ENCODE assay signal across 17 cellular contexts in genomic region chr2:42340045-42340937, GRCh38. TPM values are rescaled to one million over a fixed set of nuclear protein-coding genes. Genes with fewer than 3 reads are reported as not detected.
DNase-seq lines count a peak whose midpoint lies in the region; ATAC-seq and TF ChIP-seq lines count a peak whose summit lies in the region.
"Had no signal": no experiment of that assay in that cellular context is flagged by ENCODE, and none has a peak within 500 bp of the region (broad histone marks: within the 10 kb centered on the region; RNA-seq: fewer than 3 reads in every experiment).

No MANE protein-coding gene starts in this region.

- intact Hi-C loops in activated CD4-positive, alpha-beta T cell treated with anti-CD3 and anti-CD28 coated beads for 36 hours (cut with DNase I, micrococcal nuclease), result no loop called here
- intact Hi-C loops in mucosa of descending colon (cut with DNase I, micrococcal nuclease), result no loop called here

- POLR2A ChIA-PET in activated CD4-positive, alpha-beta T cell treated with anti-CD3 and anti-CD28 coated beads for 36 hours (lab: Charles Lee), result interaction anchor here (1.0 kb wide), 1 partner anchor 20 kb away, joined by 3 read pairs; no protein-coding TSS in a partner anchor
- POLR2A ChIA-PET in HEK293 (lab: Yijun Ruan, JAX), result no interaction called here

- H4K8ac ChIP-seq in neuronal stem cell (ENCODE audit: low read depth, low read length), result peak overlapping the region; percentile 67

- H3K79me1 ChIP-seq in neuronal stem cell (ENCODE audit: low read depth, low read length), result peaks cover 8% of the 10 kb centered on the region

- H2AK5ac ChIP-seq in neuronal stem cell (ENCODE audit: low read depth, low read length), result no peak overlapping the region

- H3K14ac ChIP-seq in neuronal stem cell (ENCODE audit: low read length), result no peak overlapping the region

- H3K36me3 ChIP-seq in HEK293 (ENCODE audit: control insufficient read depth in 2 of 2, insufficient read depth in 1 of 2, low read length in 2 of 2) (peaks cover 0 to 59% of the 10 kb centered on the region in 2 experiments; a peak in 2 of 3 replicates), neuronal stem cell (replicated peaks in 1 of 2; ENCODE audit: control insufficient read depth in 2 of 2, insufficient read depth in 2 of 2, low read length in 2 of 2) (peaks cover 6 to 80% of the 10 kb centered on the region in 2 donors), mucosa of descending colon (ENCODE audit: low read depth) (no peaks in the 10 kb centered on the region)

- H4K91ac ChIP-seq in neuronal stem cell (ENCODE audit: low read depth, low read length, poor library complexity), result no peak overlapping the region

- peaks cover 64% of the 10 kb centered on the region for H3K36me3 Mint-ChIP-seq in activated CD4-positive, alpha-beta T cell treated with anti-CD3 and anti-CD28 coated beads for 36 hours (ENCODE audit: low read depth)
- H3K36me3 Mint-ChIP-seq in chondrocyte (ENCODE audit: low read depth), result peaks cover 30% of the 10 kb centered on the region

- no peak overlapping the region for H2BK12ac ChIP-seq in neuronal stem cell (ENCODE audit: low read length)

- DNase-seq in activated CD4-positive, alpha-beta T cell treated with anti-CD3 and anti-CD28 coated beads for 36 hours, result no peak
- DNase-seq in activated CD4-positive, alpha-beta T cell treated with anti-CD3 and anti-CD28 coated beads for 4 hours, result no peak
- DNase-seq in chondrocyte (ENCODE audit: low spot score) (no peak), neuronal stem cell (ENCODE audit: low spot score) (no peak), mucosa of descending colon (no peak)
- DNase-seq: C1 segment of cervical spinal cord; foreskin fibroblast; HCEC 1CT; left colon; NCI-H2081 treated with DMSO at 0.1 percent for 48 hours; NCI-H524 treated with DMSO at 0.1 percent for 48 hours; SK-N-SH; stimulated activated CD4-positive, alpha-beta T cell treated with anti-CD3 and anti-CD28 coated beads, Interleukin-15, amount 100 ng/mL, for 24 hours had no signal

- peak overlapping the region; percentile 5 for H3K27ac Mint-ChIP-seq in activated CD4-positive, alpha-beta T cell treated with anti-CD3 and anti-CD28 coated beads for 36 hours
- H3K27ac Mint-ChIP-seq in chondrocyte (ENCODE audit: unreplicated experiment), result peak overlapping the region; percentile 63

- H2BK120ac ChIP-seq in neuronal stem cell (ENCODE audit: low read depth, low read length), result no peak overlapping the region

- peaks cover 2% of the 10 kb centered on the region for H3K9me3 Mint-ChIP-seq in activated CD4-positive, alpha-beta T cell treated with anti-CD3 and anti-CD28 coated beads for 36 hours (ENCODE audit: low read depth)
- no peaks in the 10 kb centered on the region for H3K9me3 Mint-ChIP-seq in chondrocyte (ENCODE audit: low read depth)

- no peaks in the 10 kb centered on the region for H3K27me3 Mint-ChIP-seq in activated CD4-positive, alpha-beta T cell treated with anti-CD3 and anti-CD28 coated beads for 36 hours
- no peaks in the 10 kb centered on the region for H3K27me3 Mint-ChIP-seq in chondrocyte (ENCODE audit: low read depth)

- no peaks in the 10 kb centered on the region for H3K27me3 ChIP-seq in neuronal stem cell (ENCODE audit: control insufficient read depth in 3 of 3, insufficient read depth in 3 of 3, low read depth in 1 of 3, low read length in 3 of 3)

- no peak overlapping the region for H2AFZ ChIP-seq in neuronal stem cell (ENCODE audit: low read length)

- no peak overlapping the region for H3K4me2 ChIP-seq in neuronal stem cell (ENCODE audit: insufficient read depth, low read length, poor library complexity, severe bottlenecking)
- H3K4me2 ChIP-seq: SK-N-SH had no signal

- no peak overlapping the region for H3K4me3 ChIP-seq in HEK293 (ENCODE audit: low read depth, low read length)
- no peak overlapping the region for H3K4me3 ChIP-seq in neuronal stem cell (ENCODE audit: low read length in 2 of 2)
- no peak overlapping the region for H3K4me3 ChIP-seq in mucosa of descending colon

- H3K27ac ChIP-seq in HEK293 (ENCODE audit: extremely low read depth, low read depth, low read length), result no peak overlapping the region
- no peak overlapping the region for H3K27ac ChIP-seq in neuronal stem cell (replicated peaks; ENCODE audit: low read length)
- H3K27ac ChIP-seq: 22Rv1 had no signal

- WGBS in neuronal stem cell (ENCODE audit: extremely low coverage in 2 of 2, insufficient read length in 2 of 2, insufficient replicate concordance in 1 of 2), 2 donors, result no CpG with 5 or more reads among the region's 23 CpGs

- TF ChIP-seq CTCF in HEK293 (tag by site-specific recombination; IDR thresholded peaks at IDR 0.05) (no peak), chondrocyte (IDR thresholded peaks at IDR 0.05) (no peak), mucosa of descending colon (IDR thresholded peaks at IDR 0.05) (no peak)

- ATAC-seq in activated CD4-positive, alpha-beta T cell treated with anti-CD3 and anti-CD28 coated beads for 36 hours, result no peak
- no peak for ATAC-seq in HG03460 (IDR thresholded peaks at IDR 0.05; ENCODE audit: unreplicated experiment)
- no peak for ATAC-seq in mucosa of descending colon
- no peak for ATAC-seq in HG03354 (IDR thresholded peaks at IDR 0.05; ENCODE audit: poor library complexity, severe bottlenecking, unreplicated experiment)
- ATAC-seq: left colon had no signal

- H3K4me1 ChIP-seq in HEK293 (ENCODE audit: control insufficient read depth, insufficient read depth, low read length), result peaks cover 6% of the 10 kb centered on the region; the same call in 1 of the 2 replicates
- H3K4me1 ChIP-seq in neuronal stem cell (ENCODE audit: control insufficient read depth in 2 of 2, insufficient read depth in 1 of 2, low read depth in 1 of 2, low read length in 2 of 2), result peaks cover 0 to 1% of the 10 kb centered on the region in 2 donors
- no peaks in the 10 kb centered on the region for H3K4me1 ChIP-seq in mucosa of descending colon (ENCODE audit: low read depth)

- H2BK15ac ChIP-seq in neuronal stem cell (ENCODE audit: low read length), result no peak overlapping the region

- CTCF ChIA-PET in activated CD4-positive, alpha-beta T cell treated with anti-CD3 and anti-CD28 coated beads for 36 hours (lab: Charles Lee), result interaction anchor here (0.7 to 1.5 kb wide), 2 partner anchors 12 to 246 kb away, joined by 3 to 4 read pairs; no protein-coding TSS in a partner anchor
- CTCF ChIA-PET in HEK293 (lab: Yijun Ruan, JAX), result interaction anchor here (0.6 kb wide), 1 partner anchor 45 kb away, joined by 3 read pairs; no protein-coding TSS in a partner anchor

- peak overlapping the region; percentile 3 for H2BK5ac ChIP-seq in neuronal stem cell (ENCODE audit: low read length)

- H3K9ac ChIP-seq in neuronal stem cell (ENCODE audit: low read depth, low read length, poor library complexity), result no peak overlapping the region
- H3K9ac ChIP-seq: SK-N-SH had no signal

- H3K9me3 ChIP-seq in HEK293 (ENCODE audit: control insufficient read depth, insufficient read depth, low read depth, low read length), result no peaks in the 10 kb centered on the region
- peaks cover 3 to 5% of the 10 kb centered on the region in 2 donors for H3K9me3 ChIP-seq in neuronal stem cell (replicated peaks in 1 of 2; ENCODE audit: control insufficient read depth in 2 of 2, insufficient read depth in 1 of 2, low read depth in 1 of 2, low read length in 2 of 2)
- H3K9me3 ChIP-seq in mucosa of descending colon, result no peaks in the 10 kb centered on the region
- H3K9me3 ChIP-seq: SK-N-SH had no signal

- H3K4me3 Mint-ChIP-seq in activated CD4-positive, alpha-beta T cell treated with anti-CD3 and anti-CD28 coated beads for 36 hours, result no peak overlapping the region
- H3K4me3 Mint-ChIP-seq in chondrocyte (ENCODE audit: unreplicated experiment), result no peak overlapping the region

- H3K4ac ChIP-seq in neuronal stem cell (ENCODE audit: low read length), result no peak overlapping the region

- H3K23ac ChIP-seq in neuronal stem cell (ENCODE audit: low read depth, low read length, poor library complexity), result peak overlapping the region; percentile 74

- no peak overlapping the region for H3K18ac ChIP-seq in neuronal stem cell (ENCODE audit: low read length)

- H3K4me1 Mint-ChIP-seq in activated CD4-positive, alpha-beta T cell treated with anti-CD3 and anti-CD28 coated beads for 36 hours, result peaks cover 19% of the 10 kb centered on the region
- H3K4me1 Mint-ChIP-seq in chondrocyte (ENCODE audit: low read depth), result peaks cover 41% of the 10 kb centered on the region

TF ChIP-seq in HEK293, 187 proteins besides CTCF, POLR2A, EP300 and RAD21:
- TF ChIP-seq BCL11A (tag by site-specific recombination; IDR thresholded peaks at IDR 0.05; ENCODE audit: low read depth) (no peak), ZNF600 (tag by site-specific recombination; IDR thresholded peaks at IDR 0.05) (0 out of 2 replicates have a peak, but pooled peaks have one; percentile 13), IKZF3 (tag by site-specific recombination; IDR thresholded peaks at IDR 0.05) (no peak)

RNA-seq across cellular contexts. Expression of gene COX7A2L, which starts 20.7 kb away (rescaled TPM):
- total RNA-seq in activated CD4-positive, alpha-beta T cell treated with anti-CD3 and anti-CD28 coated beads for 36 hours, result 100 to 1,000 TPM; 103 TPM
- 79.5 to 105 TPM (median 102 TPM) in 3 replicates for total RNA-seq in chondrocyte
- polyA plus RNA-seq in neuronal stem cell (2013, experiment 1 of 2), result 136 TPM
- 130 TPM for polyA plus RNA-seq in neuronal stem cell (2013, experiment 2 of 2)
- total RNA-seq in mucosa of descending colon, result 100 to 1,000 TPM in 2 of 3 donors, 10 to 100 TPM in 1; 87.0 to 113 (median 108) TPM
